Comparison of ENCODE assay signal across 16 cellular contexts in the genomic region with DNA sequence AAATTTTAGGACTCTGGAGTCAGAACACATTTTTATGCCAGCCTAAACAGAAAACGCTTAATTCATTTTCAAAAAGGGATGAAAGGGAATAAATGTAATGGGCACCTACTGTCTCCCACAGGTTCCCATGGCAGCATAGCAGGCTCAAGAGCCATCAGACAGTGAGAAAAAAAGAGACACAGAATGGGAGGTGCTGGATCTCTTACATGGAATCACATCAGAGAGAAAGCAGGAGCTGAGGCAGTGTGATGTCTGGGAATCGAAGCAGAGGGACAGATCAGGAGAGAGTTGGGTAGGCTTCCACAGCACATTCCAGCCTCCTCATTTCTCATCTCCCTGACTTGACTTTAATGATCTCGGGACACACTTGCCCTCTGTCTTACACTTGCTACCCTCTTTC.
DNase-seq lines count a peak whose midpoint lies in the region; FAIRE-seq and TF ChIP-seq lines count a peak whose summit lies in the region.
"Had no signal": no experiment of that assay in that cellular context is flagged by ENCODE, and none has a peak within 500 bp of the region (broad histone marks: within the 10 kb centered on the region; RNA-seq: fewer than 3 reads in every experiment).

No MANE protein-coding gene starts in this region.

- H3K9ac ChIP-seq in kidney (ENCODE audit: low read length in 2 of 2) = no peak overlapping the region
- H3K9ac ChIP-seq: BLaER1, KMS-11 had no signal

- H3K4me3 ChIP-seq in kidney (ENCODE audit: low read length in 2 of 2) = no peak overlapping the region
- H3K4me3 ChIP-seq: BLaER1 had no signal

- no peak overlapping the region for H3K27ac ChIP-seq in kidney (ENCODE audit: low read depth in 2 of 2, low read length in 2 of 2)
- H3K27ac ChIP-seq: BLaER1, KMS-11 had no signal

- no peaks in the 10 kb centered on the region for H3K9me3 ChIP-seq in kidney (ENCODE audit: control insufficient read depth in 1 of 2, low read length in 2 of 2)
- H3K9me3 ChIP-seq: BLaER1 had no signal

- no peaks in the 10 kb centered on the region for H3K4me1 ChIP-seq in kidney (ENCODE audit: control insufficient read depth in 1 of 2, insufficient read depth in 1 of 2, low read depth in 1 of 2, low read length in 2 of 2)
- H3K4me1 ChIP-seq: BLaER1 had no signal

- DNase-seq in NCI-H1092 treated with DMSO at 0.1 percent for 48 hours (lab: John Stamatoyannopoulos, UW) = peak; percentile 26
- DNase-seq in NCI-H1092 (lab: John Stamatoyannopoulos, UW) = no peak
- peak; percentile 22 for DNase-seq in COR-L47 (lab: John Stamatoyannopoulos, UW)
- DNase-seq in NCI-H146 (lab: John Stamatoyannopoulos, UW) = peak; percentile 73
- peak; percentile 3 for DNase-seq in SK-N-DZ (ENCODE audit: low spot score)
- no peak for DNase-seq in SIG-M5 (lab: John Stamatoyannopoulos, UW)
- no peak for DNase-seq in kidney
- no peak for DNase-seq in head of caudate nucleus
- DNase-seq: CD8-positive, alpha-beta T cell; EL; H9; NCI-H2029; NCI-H510A had no signal

- H3K36me3 ChIP-seq in kidney (ENCODE audit: control insufficient read depth in 1 of 2, insufficient read depth in 2 of 2, low read length in 2 of 2) = no peaks in the 10 kb centered on the region
- H3K36me3 ChIP-seq: BLaER1 had no signal

- intact Hi-C loops in kidney (cut with DNase I) (loop anchor here (10.0 kb wide), 1 partner anchor 1812 kb away; no protein-coding TSS in a partner anchor), head of caudate nucleus (cut with DNase I) (no loop called here)

- FAIRE-seq in kidney (lab: Jason Lieb, UNC) = no peak
- FAIRE-seq: D721Med had no signal

- TF ChIP-seq CTCF in kidney (IDR thresholded peaks at IDR 0.05; ENCODE audit: borderline replicate concordance, extremely low read depth, insufficient read depth) = no peak

Comparison
In these comparisons a context has a peak if more than half of its experiments do, and no peak if none do; other contexts are left out.
1. DNase-seq: peak in NCI-H1092 treated with DMSO at 0.1 percent for 48 hours (single experiment), COR-L47 (single experiment), NCI-H146 (single experiment) and SK-N-DZ (single experiment); none in NCI-H1092 (single experiment), SIG-M5 (single experiment), kidney (single experiment) and head of caudate nucleus (0 of 42).